14 cellular contexts compared by ENCODE assay signal in the genomic region with DNA sequence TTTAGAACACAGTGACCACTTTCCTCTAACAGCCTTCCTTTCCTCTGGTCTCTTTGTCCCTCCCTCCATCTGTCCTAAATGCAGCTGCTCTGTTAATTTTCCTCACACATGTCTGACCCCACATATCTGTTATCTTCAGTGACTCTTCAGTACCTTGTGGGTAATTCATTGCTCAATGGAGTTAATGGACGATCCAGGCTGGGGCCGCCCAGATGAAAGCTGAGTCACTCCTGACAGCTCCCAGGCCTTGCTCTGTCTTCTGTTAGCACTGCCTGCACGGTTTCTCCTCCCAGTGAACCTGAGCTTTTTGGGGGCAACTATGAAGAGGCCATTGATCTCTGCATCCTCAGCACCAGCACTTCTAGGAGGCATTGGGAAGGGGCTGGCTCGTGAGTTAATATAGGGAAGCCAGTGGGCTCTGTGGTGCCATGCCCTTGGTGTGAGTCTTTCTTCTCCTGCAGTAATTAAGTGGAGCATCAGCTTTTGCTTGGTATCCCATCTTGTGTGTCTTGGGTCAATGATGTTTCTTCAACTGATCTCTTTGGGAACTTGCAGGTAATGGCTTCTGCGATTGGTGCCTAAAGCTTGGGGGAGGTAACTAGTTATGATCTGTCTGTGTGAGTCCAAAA.
A peak's percentile ranks its signal among the peaks of the same experiment; 100 is the strongest.
DNase-seq lines count a peak whose midpoint lies in the region; ATAC-seq, FAIRE-seq and TF ChIP-seq lines count a peak whose summit lies in the region.
"Had no signal": no experiment of that assay in that cellular context is flagged by ENCODE, and none has a peak within 500 bp of the region (broad histone marks: within the 10 kb centered on the region; RNA-seq: fewer than 3 reads in every experiment).

No MANE protein-coding gene starts in this region.

- H3K27ac ChIP-seq in A549 (peak overlapping the region; percentile 54 to 74), SK-N-SH (ENCODE audit: low read depth in 2 of 2, low read length in 1 of 2) (no peak overlapping the region), foreskin keratinocyte (no peak overlapping the region)
- H3K27ac ChIP-seq: epithelial cell of prostate, thyroid gland had no signal

- no peak for TF ChIP-seq POLR2A in A549 (IDR thresholded peaks at IDR 0.05; ENCODE audit: low read length)

- H4K20me1 ChIP-seq in SK-N-SH (ENCODE audit: insufficient read depth) = no peaks in the 10 kb centered on the region

- no peak overlapping the region for H2AFZ ChIP-seq in SK-N-SH (ENCODE audit: low read depth)

- DNase-seq in A549 (ENCODE audit: low read depth in 1 of 2, low spot score in 1 of 2) = peak; percentile 52 to 55
- DNase-seq in HK-2 (ENCODE audit: unreplicated experiment) = peak; percentile 64
- DNase-seq in SK-N-SH = no peak
- peak; percentile 24 to 51 for DNase-seq in foreskin keratinocyte
- DNase-seq in NCI-H510A treated with DMSO at 0.1 percent for 48 hours (lab: John Stamatoyannopoulos, UW) = no peak
- DNase-seq in GM20000 (ENCODE audit: low spot score) = no peak
- no peak for DNase-seq in stimulated activated CD4-positive, alpha-beta T cell treated with anti-CD3 and anti-CD28 coated beads, Interleukin-2, amount 100 ng/mL, for 24 hours
- DNase-seq in NCI-H526 (lab: John Stamatoyannopoulos, UW) = no peak
- DNase-seq: DMS79, kidney, NCI-H524 treated with DMSO at 0.1 percent for 48 hours, nephron progenitor cell, thyroid gland had no signal

- TF ChIP-seq CTCF in A549 (IDR thresholded peaks at IDR 0.05) (no peak), SK-N-SH (IDR thresholded peaks at IDR 0.05) (no peak), foreskin keratinocyte (conservative IDR thresholded peaks at IDR 0.05) (no peak), GM20000 (IDR thresholded peaks at IDR 0.05; ENCODE audit: extremely low read depth, missing control alignments) (no peak)

- H3K4me2 ChIP-seq in A549 (peak overlapping the region; percentile 47), SK-N-SH (no peak overlapping the region)

- H3K9me3 ChIP-seq in A549 = 0 out of 3 replicates have a peak, but pooled peaks cover 3% of the 10 kb centered on the region
- no peaks in the 10 kb centered on the region for H3K9me3 ChIP-seq in SK-N-SH
- H3K9me3 ChIP-seq: thyroid gland had no signal

- H3K79me2 ChIP-seq in SK-N-SH (ENCODE audit: insufficient read depth) = no peaks in the 10 kb centered on the region

- H3K4me1 ChIP-seq in A549 (peaks cover 12% of the 10 kb centered on the region), SK-N-SH (ENCODE audit: control insufficient read depth in 1 of 2, insufficient read depth in 2 of 2, low read depth in 1 of 2, low read length in 1 of 2) (no peaks in the 10 kb centered on the region; a peak in 1 of 4 replicates), foreskin keratinocyte (peaks cover 4% of the 10 kb centered on the region)
- H3K4me1 ChIP-seq: thyroid gland had no signal

- no peak overlapping the region for H3K9ac ChIP-seq in SK-N-SH

- WGBS in A549 (ENCODE audit: missing lambda C conversion rate) = 40% methylated on average over 5 of the region's 5 CpGs
- WGBS in SK-N-SH (ENCODE audit: low lambda C conversion rate) = 44% methylated on average over 5 of the region's 5 CpGs

- H3K27me3 ChIP-seq in SK-N-SH (ENCODE audit: insufficient read depth) (no peaks in the 10 kb centered on the region), foreskin keratinocyte (peaks cover 10% of the 10 kb centered on the region)
- H3K27me3 ChIP-seq: thyroid gland had no signal

- no peak overlapping the region for H3K4me3 ChIP-seq in A549
- H3K4me3 ChIP-seq in SK-N-SH (ENCODE audit: low read depth in 2 of 2, low read length in 1 of 2) = no peak overlapping the region
- H3K4me3 ChIP-seq: thyroid gland had no signal

- FAIRE-seq in A549 (lab: Jason Lieb, UNC) = no peak
- FAIRE-seq: kidney had no signal

- TF ChIP-seq RAD21 in A549 (conservative IDR thresholded peaks at IDR 0.05 in 1 of 2, IDR thresholded peaks at IDR 0.05 in 1 of 2) (no peak), SK-N-SH (IDR thresholded peaks at IDR 0.05; ENCODE audit: low read length) (no peak)

- no peaks in the 10 kb centered on the region for H3K9me2 ChIP-seq in SK-N-SH

- POLR2A ChIA-PET in A549 (lab: Yijun Ruan, JAX) = interaction anchor here (0.5 kb wide), 2 partner anchors 77 to 628 kb away, joined by 3 read pairs; no protein-coding TSS in a partner anchor
- POLR2A ChIA-PET in SK-N-SH (lab: Yijun Ruan, JAX) = no interaction called here

- ATAC-seq in A549 (peak; percentile 95 to 99), foreskin keratinocyte (peak; percentile 81)

- TF ChIP-seq EP300 in A549 (IDR thresholded peaks at IDR 0.05) = no peak
- TF ChIP-seq EP300 in SK-N-SH (IDR thresholded peaks at IDR 0.05; ENCODE audit: borderline replicate concordance in 1 of 2, low read depth in 1 of 2, low read length in 1 of 2) = no peak

- H3F3A ChIP-seq in SK-N-SH (replicated peaks; ENCODE audit: insufficient read depth) = no peaks in the 10 kb centered on the region

- no peaks in the 10 kb centered on the region for H3K36me3 ChIP-seq in SK-N-SH (replicated peaks in 1 of 2; ENCODE audit: control insufficient read depth in 1 of 2, insufficient read depth in 2 of 2, low read length in 1 of 2)
- H3K36me3 ChIP-seq: thyroid gland had no signal

- CTCF ChIA-PET in A549 (lab: Yijun Ruan, JAX) (interaction anchor here (0.5 to 1.2 kb wide), 3 partner anchors 8 to 284 kb away, joined by 3 to 4 read pairs (median 3); no protein-coding TSS in a partner anchor), SK-N-SH (lab: Yijun Ruan, JAX) (no interaction called here)

TF ChIP-seq in A549, 52 proteins besides CTCF, POLR2A, EP300 and RAD21:
- TF ChIP-seq BHLHE40 (IDR thresholded peaks at IDR 0.05; ENCODE audit: low read depth, low read length) (no peak), HOXB13 (CRISPR knock-in tag; IDR thresholded peaks at IDR 0.05; ENCODE audit: low read depth) (no peak), NFE2L2 (conservative IDR thresholded peaks at IDR 0.05; ENCODE audit: low read length) (0 out of 2 replicates have a peak, but pooled peaks have one; percentile 4), FOSL2 (IDR thresholded peaks at IDR 0.05) (no peak), FOSL2 (CRISPR knock-in tag; IDR thresholded peaks at IDR 0.05) (peak; percentile 38; the same call in 1 of the 2 replicates), RNF2 (IDR thresholded peaks at IDR 0.05; ENCODE audit: borderline replicate concordance, low read depth) (no peak), RCOR1 (IDR thresholded peaks at IDR 0.05; ENCODE audit: low read depth, low read length) (no peak), CEBPB (IDR thresholded peaks at IDR 0.05) (peak in 1 of 2 experiments; percentile 37; a peak in 1 of 4 replicates), FOXS1 (CRISPR knock-in tag; IDR thresholded peaks at IDR 0.05) (no peak), PHF8 (IDR thresholded peaks at IDR 0.05; ENCODE audit: borderline replicate concordance, low read depth) (no peak), JUN (IDR thresholded peaks at IDR 0.05) (no peak), CHD4 (IDR thresholded peaks at IDR 0.05; ENCODE audit: borderline replicate concordance) (no peak), ZSCAN20 (CRISPR knock-in tag; IDR thresholded peaks at IDR 0.05) (no peak), RFX5 (IDR thresholded peaks at IDR 0.05) (no peak)
- TF ChIP-seq, protein P1, sequence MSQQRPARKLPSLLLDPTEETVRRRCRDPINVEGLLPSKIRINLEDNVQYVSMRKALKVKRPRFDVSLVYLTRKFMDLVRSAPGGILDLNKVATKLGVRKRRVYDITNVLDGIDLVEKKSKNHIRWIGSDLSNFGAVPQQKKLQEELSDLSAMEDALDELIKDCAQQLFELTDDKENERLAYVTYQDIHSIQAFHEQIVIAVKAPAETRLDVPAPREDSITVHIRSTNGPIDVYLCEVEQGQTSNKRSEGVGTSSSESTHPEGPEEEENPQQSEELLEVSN (IDR thresholded peaks at IDR 0.05; ENCODE audit: borderline replicate concordance, low read depth) = no peak

TF ChIP-seq in SK-N-SH, 30 proteins besides CTCF, POLR2A, EP300 and RAD21:
- no peak for TF ChIP-seq GABPA (IDR thresholded peaks at IDR 0.05; ENCODE audit: low read depth)
- TF ChIP-seq GATA2 (CRISPR knock-in tag; IDR thresholded peaks at IDR 0.05) = peak; percentile 27; the same call in 1 of the 2 replicates
- peak; percentile 27; the same call in 1 of the 2 replicates for TF ChIP-seq FOSL2 (IDR thresholded peaks at IDR 0.05; ENCODE audit: borderline replicate concordance, low read depth)
- no peak for TF ChIP-seq NRF1 (IDR thresholded peaks at IDR 0.05; ENCODE audit: low read depth, low read length)
- TF ChIP-seq, protein P2, sequence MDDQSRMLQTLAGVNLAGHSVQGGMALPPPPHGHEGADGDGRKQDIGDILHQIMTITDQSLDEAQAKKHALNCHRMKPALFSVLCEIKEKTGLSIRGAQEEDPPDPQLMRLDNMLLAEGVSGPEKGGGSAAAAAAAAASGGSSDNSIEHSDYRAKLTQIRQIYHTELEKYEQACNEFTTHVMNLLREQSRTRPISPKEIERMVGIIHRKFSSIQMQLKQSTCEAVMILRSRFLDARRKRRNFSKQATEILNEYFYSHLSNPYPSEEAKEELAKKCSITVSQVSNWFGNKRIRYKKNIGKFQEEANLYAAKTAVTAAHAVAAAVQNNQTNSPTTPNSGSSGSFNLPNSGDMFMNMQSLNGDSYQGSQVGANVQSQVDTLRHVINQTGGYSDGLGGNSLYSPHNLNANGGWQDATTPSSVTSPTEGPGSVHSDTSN (IDR thresholded peaks at IDR 0.05) = peak; percentile 35; the same call in 1 of the 2 replicates
- peak; percentile 66 for TF ChIP-seq TCF12 (IDR thresholded peaks at IDR 0.05)
TF ChIP-seq in SK-N-SH: peak in this region for 4.

Comparison
In these comparisons a context has a peak if more than half of its experiments do, and no peak if none do; other contexts are left out.
1. DNase-seq: peak in A549 (2 of 2), HK-2 (single experiment) and foreskin keratinocyte (2 of 2); none in SK-N-SH (single experiment), NCI-H510A treated with DMSO at 0.1 percent for 48 hours (single experiment), GM20000 (single experiment), stimulated activated CD4-positive, alpha-beta T cell treated with anti-CD3 and anti-CD28 coated beads, Interleukin-2, amount 100 ng/mL, for 24 hours (0 of 2) and NCI-H526 (0 of 2).
2. H3K27ac ChIP-seq: peak in A549 (2 of 2); none in SK-N-SH (0 of 2) and foreskin keratinocyte (single experiment).